Comparison of ENCODE assay signal across 16 cellular contexts in genomic region chr7:12765431-12766100, GRCh38.
"Had no signal": no experiment of that assay in that cellular context is flagged by ENCODE, and none has a peak within 500 bp of the region (broad histone marks: within the 10 kb centered on the region; RNA-seq: fewer than 3 reads in every experiment).

No MANE protein-coding gene starts in this region.

- H3K27ac ChIP-seq: ascending aorta, esophagus muscularis mucosa, gastrocnemius medialis, left lung, pancreas, stomach had no signal

- H3K4me1 ChIP-seq: ascending aorta had no signal

- DNase-seq: activated CD4-positive, alpha-beta memory T cell treated with anti-CD3 and anti-CD28 coated beads, Interleukin-2, amount 10 ng/mL, durations not matched to agents 7 days and 5 days; activated CD4-positive, CD25-positive, alpha-beta regulatory T cell treated with anti-CD3 and anti-CD28 coated beads, Interleukin-2, amount 50 U/mL, for 72 hours; activated CD8-positive, alpha-beta memory T cell treated with anti-CD3 and anti-CD28 coated beads, Interleukin-2, amount 50 U/mL, for 4 hours; activated naive CD4-positive, alpha-beta T cell; gastrocnemius medialis; heart right ventricle; islet precursor cell; left lung; nephron progenitor cell; pancreas; stimulated activated CD4-positive, alpha-beta T cell treated with anti-CD3 and anti-CD28 coated beads, Interleukin-15, amount 100 ng/mL, for 24 hours; stomach had no signal

- H3K9me3 Mint-ChIP-seq: activated CD4-positive, alpha-beta memory T cell treated with anti-CD3 and anti-CD28 coated beads, Interleukin-2, amount 10 ng/mL, durations not matched to agents 7 days and 5 days; memory B cell; T-helper 2 cell treated with Interferon-gamma antibody and Interleukin-4, amounts not matched to agents 5 μg/mL and 100 μg/mL, for 36 hours had no signal

- H3K4me3 ChIP-seq: ascending aorta, esophagus muscularis mucosa, gastrocnemius medialis, heart right ventricle, left lung, pancreas, stomach had no signal

- H3K27ac Mint-ChIP-seq: activated CD4-positive, alpha-beta memory T cell treated with anti-CD3 and anti-CD28 coated beads, Interleukin-2, amount 10 ng/mL, durations not matched to agents 7 days and 5 days; memory B cell; nephron progenitor cell; T-helper 2 cell treated with Interferon-gamma antibody and Interleukin-4, amounts not matched to agents 5 μg/mL and 100 μg/mL, for 36 hours had no signal

- ATAC-seq: gastrocnemius medialis, heart right ventricle, left lung, pancreas had no signal

- H3K4me1 Mint-ChIP-seq: activated CD4-positive, alpha-beta memory T cell treated with anti-CD3 and anti-CD28 coated beads, Interleukin-2, amount 10 ng/mL, durations not matched to agents 7 days and 5 days; memory B cell; nephron progenitor cell had no signal

- H3K36me3 ChIP-seq: ascending aorta, esophagus muscularis mucosa, gastrocnemius medialis, heart right ventricle, left lung, pancreas, stomach had no signal

- H3K27me3 Mint-ChIP-seq: activated CD4-positive, alpha-beta memory T cell treated with anti-CD3 and anti-CD28 coated beads, Interleukin-2, amount 10 ng/mL, durations not matched to agents 7 days and 5 days had no signal

- H3K9me3 ChIP-seq: ascending aorta, esophagus muscularis mucosa, gastrocnemius medialis, heart right ventricle, left lung, pancreas, stomach had no signal

- H3K27me3 ChIP-seq: ascending aorta, esophagus muscularis mucosa, gastrocnemius medialis, heart right ventricle, left lung, pancreas, stomach had no signal

- H3K4me3 Mint-ChIP-seq: activated CD4-positive, alpha-beta memory T cell treated with anti-CD3 and anti-CD28 coated beads, Interleukin-2, amount 10 ng/mL, durations not matched to agents 7 days and 5 days; memory B cell; nephron progenitor cell; T-helper 2 cell treated with Interferon-gamma antibody and Interleukin-4, amounts not matched to agents 5 μg/mL and 100 μg/mL, for 36 hours had no signal
